Comparison of ENCODE assay signal across 30 cellular contexts in the genomic region with DNA sequence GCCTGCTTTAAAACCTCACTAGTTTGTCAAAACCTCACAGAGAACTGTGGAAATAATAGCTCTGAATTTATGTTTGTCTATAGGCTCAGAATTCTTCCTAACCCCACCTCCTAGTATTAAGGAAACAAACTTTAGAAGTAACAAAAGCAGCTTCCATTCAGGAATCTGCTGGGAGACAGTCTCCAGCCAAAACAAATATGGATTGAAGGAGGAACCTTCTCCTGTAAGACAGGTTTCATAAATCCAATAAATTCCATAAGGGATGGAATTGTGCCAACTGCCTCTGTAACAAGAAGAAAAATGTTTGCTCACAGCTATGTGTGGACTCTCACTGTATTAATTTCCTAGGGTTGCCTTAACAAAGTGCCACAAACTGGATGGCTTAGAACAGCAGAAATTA. TPM values are rescaled to one million over a fixed set of nuclear protein-coding genes. Genes with fewer than 3 reads are reported as not detected.
DNase-seq lines count a peak whose midpoint lies in the region; ATAC-seq and TF ChIP-seq lines count a peak whose summit lies in the region.
"Had no signal": no experiment of that assay in that cellular context is flagged by ENCODE, and none has a peak within 500 bp of the region (broad histone marks: within the 10 kb centered on the region; RNA-seq: fewer than 3 reads in every experiment).

No MANE protein-coding gene starts in this region.

- no peaks in the 10 kb centered on the region for H3K27me3 Mint-ChIP-seq in Calu3 (ENCODE audit: unreplicated experiment)
- H3K27me3 Mint-ChIP-seq in mesothelial cell of epicardium (ENCODE audit: low read depth): no peaks in the 10 kb centered on the region
- H3K27me3 Mint-ChIP-seq in nephron progenitor cell (ENCODE audit: low read depth, poor library complexity): peaks cover 12% of the 10 kb centered on the region
- H3K27me3 Mint-ChIP-seq: central memory CD8-positive, alpha-beta T cell had no signal

- peak overlapping the region; percentile 16 for H3K27ac ChIP-seq in RWPE2 (ENCODE audit: poor library complexity, severe bottlenecking)
- H3K27ac ChIP-seq: skin epidermis, upper lobe of right lung had no signal

- peaks cover 13% of the 10 kb centered on the region for H3K4me1 ChIP-seq in RWPE2 (ENCODE audit: insufficient read depth, poor library complexity, severe bottlenecking)
- H3K4me1 ChIP-seq: upper lobe of right lung had no signal

- CTCF ChIA-PET in Calu3 (lab: Charles Lee): interaction anchor here (0.8 to 3.1 kb wide), 6 partner anchors 9 to 95 kb away, joined by 3 to 16 read pairs (median 6); a partner anchor contains a TSS

- peak overlapping the region; percentile 83 for H3K27ac Mint-ChIP-seq in Calu3 (ENCODE audit: unreplicated experiment)
- H3K27ac Mint-ChIP-seq in mesothelial cell of epicardium: peak overlapping the region; percentile 84
- no peak overlapping the region for H3K27ac Mint-ChIP-seq in nephron progenitor cell
- H3K27ac Mint-ChIP-seq: activated B cell treated with CpG ODN at 0.5 μM for 24 hours; activated naive CD8-positive, alpha-beta T cell treated with anti-CD3 and anti-CD28 coated beads for 36 hours; activated T-helper 2 cell treated with anti-CD3 and anti-CD28 coated beads, Interferon-gamma antibody, Interleukin-2, Interleukin-4, amounts not matched to agents 10 μg/mL and 5 μg/mL and 100 μg/mL, durations not matched to agents 14 hours and 24 hours and 36 hours; CD4-positive, alpha-beta memory T cell had no signal

- no peaks in the 10 kb centered on the region for H3K9me3 Mint-ChIP-seq in Calu3 (ENCODE audit: low read depth, unreplicated experiment)
- no peaks in the 10 kb centered on the region for H3K9me3 Mint-ChIP-seq in mesothelial cell of epicardium
- H3K9me3 Mint-ChIP-seq in nephron progenitor cell: no peaks in the 10 kb centered on the region
- H3K9me3 Mint-ChIP-seq: activated B cell treated with CpG ODN at 0.5 μM for 24 hours; activated naive CD8-positive, alpha-beta T cell treated with anti-CD3 and anti-CD28 coated beads for 36 hours; activated T-helper 2 cell treated with anti-CD3 and anti-CD28 coated beads, Interferon-gamma antibody, Interleukin-2, Interleukin-4, amounts not matched to agents 10 μg/mL and 5 μg/mL and 100 μg/mL, durations not matched to agents 14 hours and 24 hours and 36 hours; CD4-positive, alpha-beta memory T cell; central memory CD8-positive, alpha-beta T cell had no signal

- H3K36me3 ChIP-seq in RWPE2 (ENCODE audit: low read depth): no peaks in the 10 kb centered on the region; the same call in none of the 2 replicates
- H3K36me3 ChIP-seq: HAP-1, upper lobe of right lung had no signal

- H3K4me1 Mint-ChIP-seq in Calu3 (ENCODE audit: low read depth, unreplicated experiment): peaks cover 73% of the 10 kb centered on the region
- H3K4me1 Mint-ChIP-seq in mesothelial cell of epicardium: peaks cover 38% of the 10 kb centered on the region
- H3K4me1 Mint-ChIP-seq in nephron progenitor cell: peaks cover 9% of the 10 kb centered on the region
- H3K4me1 Mint-ChIP-seq: activated B cell treated with CpG ODN at 0.5 μM for 24 hours; CD4-positive, alpha-beta memory T cell; central memory CD8-positive, alpha-beta T cell had no signal

- H3K4me3 ChIP-seq in RWPE2 (ENCODE audit: severe bottlenecking): no peak overlapping the region
- H3K4me3 ChIP-seq: GM12878, HAP-1, skin epidermis, upper lobe of right lung had no signal

- H3K4me3 Mint-ChIP-seq in Calu3 (ENCODE audit: low read depth, unreplicated experiment): peak overlapping the region; percentile 43
- no peak overlapping the region for H3K4me3 Mint-ChIP-seq in mesothelial cell of epicardium
- H3K4me3 Mint-ChIP-seq in nephron progenitor cell: no peak overlapping the region
- H3K4me3 Mint-ChIP-seq: activated B cell treated with CpG ODN at 0.5 μM for 24 hours; activated naive CD8-positive, alpha-beta T cell treated with anti-CD3 and anti-CD28 coated beads for 36 hours; CD4-positive, alpha-beta memory T cell; central memory CD8-positive, alpha-beta T cell had no signal

- H3K36me3 Mint-ChIP-seq in Calu3 (ENCODE audit: insufficient read depth, unreplicated experiment) (peaks cover 4% of the 10 kb centered on the region), mesothelial cell of epicardium (no peaks in the 10 kb centered on the region), nephron progenitor cell (ENCODE audit: low read depth) (no peaks in the 10 kb centered on the region)
- H3K36me3 Mint-ChIP-seq: activated naive CD8-positive, alpha-beta T cell treated with anti-CD3 and anti-CD28 coated beads for 36 hours; CD4-positive, alpha-beta memory T cell had no signal

- DNase-seq in Calu3 (peak; percentile 50), HT-29 (ENCODE audit: low spot score) (peak; percentile 97), RWPE2 (ENCODE audit: low spot score) (no peak), mesothelial cell of epicardium (ENCODE audit: low spot score in 2 of 2, unreplicated experiment in 2 of 2) (no peak), Right ventricle myocardium superior (no peak), nephron progenitor cell (no peak)
- DNase-seq in activated naive CD4-positive, alpha-beta T cell (lab: John Stamatoyannopoulos, UW): no peak
- no peak for DNase-seq in effector CD4-positive, alpha-beta T cell
- DNase-seq: activated B cell treated with CpG ODN at 0.5 μM for 24 hours; activated CD4-positive, alpha-beta T cell treated with anti-CD3 and anti-CD28 coated beads, Interleukin-2, amount 50 U/mL, for 48 hours; activated CD8-positive, alpha-beta memory T cell treated with anti-CD3 and anti-CD28 coated beads, Interleukin-2, amount 50 U/mL, for 4 hours; activated naive CD8-positive, alpha-beta T cell treated with anti-CD3 and anti-CD28 coated beads for 36 hours; CD4-positive, alpha-beta memory T cell; DND-41; head of caudate nucleus; Kasumi-1; NCI-H1048; NCI-H187 treated with DMSO at 0.1 percent for 48 hours; NCI-H446 treated with DMSO at 0.1 percent for 48 hours; stimulated activated CD4-positive, alpha-beta T cell treated with anti-CD3 and anti-CD28 coated beads, Interleukin-1b, Interleukin-23, amount 100 ng/mL, for 48 hours; T-helper 9 cell; upper lobe of right lung had no signal

- H3K27me3 ChIP-seq in RWPE2 (ENCODE audit: insufficient read depth, poor library complexity, severe bottlenecking): no peaks in the 10 kb centered on the region
- H3K27me3 ChIP-seq: upper lobe of right lung had no signal

- ATAC-seq in RWPE2 (ENCODE audit: low read depth) (peak; percentile 93), Right ventricle myocardium superior (ENCODE audit: poor library complexity) (no peak)
- ATAC-seq: GM12878, HepG2, upper lobe of right lung had no signal

- TF ChIP-seq CTCF in Calu3 (IDR thresholded peaks at IDR 0.05; ENCODE audit: unreplicated experiment) (no peak), RWPE2 (IDR thresholded peaks at IDR 0.05; ENCODE audit: poor library complexity, severe bottlenecking) (no peak), mesothelial cell of epicardium (IDR thresholded peaks at IDR 0.05; ENCODE audit: unreplicated experiment) (no peak), nephron progenitor cell (IDR thresholded peaks at IDR 0.05) (no peak)

- intact Hi-C loops in Calu3 (cut with micrococcal nuclease; ENCODE audit: unreplicated experiment): no loop called here
- intact Hi-C loops in Right ventricle myocardium superior (cut with DNase I): no loop called here

- no TSS peak for BruUV-seq in Calu3 (replicated peaks; lab: Mats Ljungman, UMichigan)

- no peaks in the 10 kb centered on the region for H3K9me3 ChIP-seq in RWPE2 (ENCODE audit: severe bottlenecking)
- H3K9me3 ChIP-seq: HAP-1, upper lobe of right lung had no signal

RNA-seq across cellular contexts. Expression of a gene that starts 7.5 kb away (rescaled TPM):
- total RNA-seq in Calu3 (2022) (56.0 and 58.1 TPM in 2 replicates), mesothelial cell of epicardium (1.8 to 2.8 TPM (median 2.3 TPM) in 3 replicates), Right ventricle myocardium superior (0.94 TPM)
- total RNA-seq in HT-29 (2014; rRNA removed; shearing (Covaris generic)): 0.69 and 1.7 TPM in 2 replicates

RNA-seq across cellular contexts. Expression of a gene that starts 14.2 kb away (rescaled TPM):
- total RNA-seq in Calu3 (2022) (16.6 and 17.9 TPM in 2 replicates), mesothelial cell of epicardium (4.5 to 5.1 TPM (median 4.5 TPM) in 3 replicates), Right ventricle myocardium superior (12.7 TPM)
- 12.3 and 13.9 TPM in 2 replicates for total RNA-seq in HT-29 (2014; rRNA removed; shearing (Covaris generic))

RNA-seq across cellular contexts. Expression of a gene that starts 14.3 kb away (rescaled TPM):
- 32.3 and 34.4 TPM in 2 replicates for total RNA-seq in Calu3 (2022)
- total RNA-seq in HT-29 (2014; rRNA removed; shearing (Covaris generic)): 4.6 and 4.8 TPM in 2 replicates
- total RNA-seq in mesothelial cell of epicardium: 22.3 to 27.5 TPM (median 25.7 TPM) in 3 replicates
- 37.9 TPM for total RNA-seq in Right ventricle myocardium superior

RNA-seq across cellular contexts. Expression of a gene that starts 32.3 kb away (rescaled TPM):
- total RNA-seq in Calu3 (2022) (0.76 and 1.1 TPM in 2 replicates), mesothelial cell of epicardium (0.49 to 0.88 TPM (median 0.71 TPM) in 3 replicates), Right ventricle myocardium superior (1.6 TPM)
- 0.13 and 0.51 TPM in 2 replicates for total RNA-seq in HT-29 (2014; rRNA removed; shearing (Covaris generic))
- total RNA-seq: epithelial cell of proximal tubule, RPMI7951 had no signal

Comparison
In these comparisons a context has a peak if more than half of its experiments do, and no peak if none do; other contexts are left out.
1. DNase-seq: peak in Calu3 (single experiment) and HT-29 (single experiment); none in RWPE2 (single experiment), mesothelial cell of epicardium (0 of 2), Right ventricle myocardium superior (single experiment), activated naive CD4-positive, alpha-beta T cell (0 of 4), effector CD4-positive, alpha-beta T cell (single experiment) and nephron progenitor cell (single experiment).
2. RNA of a gene that starts 7.5 kb away (total RNA-seq): 56.0 to 58.1 TPM in Calu3; 1.8 to 2.8 TPM in mesothelial cell of epicardium, 0.94 TPM in Right ventricle myocardium superior (single experiment) and 0.69 to 1.7 TPM in HT-29; every median in the first group is over 10 times any median in the second.